ENCODE assay signal across 7 cellular contexts in the genomic region with DNA sequence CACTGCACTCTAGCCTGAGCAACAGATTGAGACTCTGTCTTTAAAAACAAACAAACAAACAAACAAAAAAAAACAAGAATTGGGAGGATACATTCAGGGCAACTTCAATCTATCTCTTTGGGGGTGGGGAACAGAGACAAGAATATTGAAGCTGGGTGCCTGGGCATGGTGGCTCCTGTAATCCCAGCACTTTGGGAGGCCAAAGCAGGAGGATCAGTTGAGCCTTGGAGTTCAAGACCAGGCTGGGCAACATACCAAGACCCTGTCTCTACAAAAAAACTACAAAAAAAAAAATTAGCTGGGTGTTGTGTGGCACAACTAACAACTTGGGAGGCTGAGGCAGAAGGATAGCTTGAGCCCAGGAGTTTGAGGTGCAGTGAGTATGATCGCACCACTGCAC. TPM values are rescaled to one million over a fixed set of nuclear protein-coding genes. Genes with fewer than 3 reads are reported as not detected.
A peak's percentile ranks its signal among the peaks of the same experiment; 100 is the strongest.
DNase-seq lines count a peak whose midpoint lies in the region; ATAC-seq and TF ChIP-seq lines count a peak whose summit lies in the region.

No MANE protein-coding gene starts in this region.

- POLR2A ChIA-PET in activated CD4-positive, alpha-beta memory T cell treated with anti-CD3 and anti-CD28 coated beads for 36 hours (lab: Charles Lee): interaction anchor here (0.6 kb wide), 2 partner anchors 16 to 55 kb away, joined by 3 read pairs; no protein-coding TSS in a partner anchor

- no peak for TF ChIP-seq CTCF in HFFc6 (IDR thresholded peaks at IDR 0.05)

- no peak overlapping the region for H3K9ac ChIP-seq in iPS-15b (ENCODE audit: low read depth, low read length)

- H3K27ac Mint-ChIP-seq in HFFc6: peak overlapping the region; percentile 74
- no peak overlapping the region for H3K27ac Mint-ChIP-seq in activated CD4-positive, alpha-beta memory T cell treated with anti-CD3 and anti-CD28 coated beads for 36 hours
- H3K27ac Mint-ChIP-seq in stimulated activated naive B cell treated with anti-CD40 and anti-IgM and Interleukin-4, amounts not matched to agents 10 μg/mL and 1 μg/mL and 100 μg/mL, for 72 hours: peak overlapping the region; percentile 75

- H3K27me3 Mint-ChIP-seq in HFFc6 (ENCODE audit: insufficient read depth): peaks cover 3% of the 10 kb centered on the region
- H3K27me3 Mint-ChIP-seq in activated CD4-positive, alpha-beta memory T cell treated with anti-CD3 and anti-CD28 coated beads for 36 hours: no peaks in the 10 kb centered on the region
- no peaks in the 10 kb centered on the region for H3K27me3 Mint-ChIP-seq in stimulated activated naive B cell treated with anti-CD40 and anti-IgM and Interleukin-4, amounts not matched to agents 10 μg/mL and 1 μg/mL and 100 μg/mL, for 72 hours

- no peak for DNase-seq in HFFc6
- no peak for DNase-seq in activated CD4-positive, alpha-beta memory T cell treated with anti-CD3 and anti-CD28 coated beads for 36 hours
- DNase-seq in stimulated activated naive B cell treated with anti-CD40 and anti-IgM and Interleukin-4, amounts not matched to agents 10 μg/mL and 1 μg/mL and 100 μg/mL, for 72 hours: no peak
- no peak for DNase-seq in HuH-7.5 (ENCODE audit: low spot score)

- H3K9me3 ChIP-seq in iPS-15b (ENCODE audit: control insufficient read depth, insufficient read depth, low read length): no peaks in the 10 kb centered on the region

- peaks cover 13% of the 10 kb centered on the region for H3K36me3 Mint-ChIP-seq in HFFc6 (ENCODE audit: low read depth)
- peaks cover 8% of the 10 kb centered on the region for H3K36me3 Mint-ChIP-seq in activated CD4-positive, alpha-beta memory T cell treated with anti-CD3 and anti-CD28 coated beads for 36 hours
- H3K36me3 Mint-ChIP-seq in stimulated activated naive B cell treated with anti-CD40 and anti-IgM and Interleukin-4, amounts not matched to agents 10 μg/mL and 1 μg/mL and 100 μg/mL, for 72 hours: peaks cover 0 to 16% of the 10 kb centered on the region in 2 donors

- peak overlapping the region; percentile 87 for H3K4me3 ChIP-seq in iPS-15b (ENCODE audit: low read depth, low read length)

- intact Hi-C loops in activated CD4-positive, alpha-beta memory T cell treated with anti-CD3 and anti-CD28 coated beads for 36 hours (cut with micrococcal nuclease): loop anchor here (5.0 to 10.0 kb wide), 2 partner anchors 132 to 170 kb away; partner anchors contain the start of genes FAM53A, TACC3 and TMEM129

- CTCF ChIA-PET in activated CD4-positive, alpha-beta memory T cell treated with anti-CD3 and anti-CD28 coated beads for 36 hours (lab: Charles Lee): interaction anchor here (6.1 kb wide), 1 partner anchor 46 kb away, joined by 55 read pairs; no protein-coding TSS in a partner anchor

- H3K4me3 Mint-ChIP-seq in HFFc6: peak overlapping the region; percentile 87
- H3K4me3 Mint-ChIP-seq in activated CD4-positive, alpha-beta memory T cell treated with anti-CD3 and anti-CD28 coated beads for 36 hours: peak overlapping the region; percentile 77
- H3K4me3 Mint-ChIP-seq in stimulated activated naive B cell treated with anti-CD40 and anti-IgM and Interleukin-4, amounts not matched to agents 10 μg/mL and 1 μg/mL and 100 μg/mL, for 72 hours: peak overlapping the region; percentile 85 to 91

- peaks cover 33% of the 10 kb centered on the region for H3K27me3 ChIP-seq in iPS-15b (ENCODE audit: control insufficient read depth, insufficient read depth, low read length)

- ATAC-seq in stimulated activated naive B cell treated with anti-CD40 and anti-IgM and Interleukin-4, amounts not matched to agents 10 μg/mL and 1 μg/mL and 100 μg/mL, for 72 hours (replicated peaks): no peak
- ATAC-seq in HG03442 (IDR thresholded peaks at IDR 0.05; ENCODE audit: unreplicated experiment) (no peak), HG02610 (IDR thresholded peaks at IDR 0.05; ENCODE audit: unreplicated experiment) (no peak)

- H3K9me3 Mint-ChIP-seq in HFFc6: no peaks in the 10 kb centered on the region
- no peaks in the 10 kb centered on the region for H3K9me3 Mint-ChIP-seq in activated CD4-positive, alpha-beta memory T cell treated with anti-CD3 and anti-CD28 coated beads for 36 hours
- no peaks in the 10 kb centered on the region for H3K9me3 Mint-ChIP-seq in stimulated activated naive B cell treated with anti-CD40 and anti-IgM and Interleukin-4, amounts not matched to agents 10 μg/mL and 1 μg/mL and 100 μg/mL, for 72 hours

- H3K4me1 ChIP-seq in iPS-15b (ENCODE audit: control insufficient read depth, insufficient read depth, low read length): no peaks in the 10 kb centered on the region

- peaks cover 41% of the 10 kb centered on the region for H3K4me1 Mint-ChIP-seq in HFFc6 (ENCODE audit: low read depth)
- peaks cover 40% of the 10 kb centered on the region for H3K4me1 Mint-ChIP-seq in activated CD4-positive, alpha-beta memory T cell treated with anti-CD3 and anti-CD28 coated beads for 36 hours (ENCODE audit: low read depth)
- H3K4me1 Mint-ChIP-seq in stimulated activated naive B cell treated with anti-CD40 and anti-IgM and Interleukin-4, amounts not matched to agents 10 μg/mL and 1 μg/mL and 100 μg/mL, for 72 hours: peaks cover 27 to 52% of the 10 kb centered on the region in 2 donors

- peaks cover 5% of the 10 kb centered on the region for H3K36me3 ChIP-seq in iPS-15b (ENCODE audit: control insufficient read depth, insufficient read depth, low read length)

RNA-seq across cellular contexts. Expression of gene LETM1, which starts 1.2 kb away (rescaled TPM):
- 10 to 100 TPM; 47.4 to 64.0 (median 53.3) TPM for total RNA-seq in HFFc6 (2021; fragmentation: NEBNext Ultra II Directional; extraction: Animal tissue kit (Norgen Biotek cat#: 25700))
- total RNA-seq in activated CD4-positive, alpha-beta memory T cell treated with anti-CD3 and anti-CD28 coated beads for 36 hours: 10 to 100 TPM; 41.1 to 42.6 TPM

RNA-seq across cellular contexts. Expression of gene NSD2, which starts 16.4 kb away (rescaled TPM):
- total RNA-seq in HFFc6 (2021; fragmentation: NEBNext Ultra II Directional; extraction: Animal tissue kit (Norgen Biotek cat#: 25700)): 100 to 1,000 TPM in 4 of 6 experiments, 10 to 100 TPM in 2; 65.2 to 121 (median 109) TPM
- 100 to 1,000 TPM; 197 to 199 TPM for total RNA-seq in activated CD4-positive, alpha-beta memory T cell treated with anti-CD3 and anti-CD28 coated beads for 36 hours
